Comparison of ENCODE assay signal across 10 cellular contexts in the genomic region with DNA sequence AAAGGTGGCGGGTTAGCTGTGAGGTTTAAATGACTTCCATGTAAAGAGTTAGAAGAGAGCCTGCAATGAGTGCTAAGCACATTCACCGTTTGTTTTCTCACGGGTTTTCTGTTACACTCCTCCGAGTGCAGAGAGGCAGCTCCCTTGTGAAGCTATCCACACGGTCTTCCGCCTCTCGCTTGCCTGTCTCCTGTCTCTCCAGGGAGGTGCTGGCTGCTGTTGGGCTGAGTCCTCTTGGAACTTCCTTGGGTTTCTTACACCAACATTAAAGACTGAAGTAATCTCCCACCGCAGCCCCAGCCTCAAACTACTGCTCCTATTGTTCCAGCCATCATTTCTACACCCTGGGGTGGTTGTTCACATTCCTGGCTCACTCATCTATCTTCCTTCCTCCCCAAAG. TPM values are rescaled to one million over a fixed set of nuclear protein-coding genes. Genes with fewer than 3 reads are reported as not detected.
A peak's percentile ranks its signal among the peaks of the same experiment; 100 is the strongest.
DNase-seq lines count a peak whose midpoint lies in the region; ATAC-seq and TF ChIP-seq lines count a peak whose summit lies in the region.
"Had no signal": no experiment of that assay in that cellular context is flagged by ENCODE, and none has a peak within 500 bp of the region (broad histone marks: within the 10 kb centered on the region; RNA-seq: fewer than 3 reads in every experiment).

No MANE protein-coding gene starts in this region.

- no peak for ATAC-seq in left lung
- ATAC-seq in HG02759 (IDR thresholded peaks at IDR 0.05; ENCODE audit: unreplicated experiment) = no peak
- no peak for ATAC-seq in left lobe of liver

- no peaks in the 10 kb centered on the region for H3K27me3 Mint-ChIP-seq in activated naive CD4-positive, alpha-beta T cell treated with anti-CD3 and anti-CD28 coated beads, Interleukin-2, amount 50 U/mL, for 24 hours
- H3K27me3 Mint-ChIP-seq in activated naive CD8-positive, alpha-beta T cell = no peaks in the 10 kb centered on the region

- WGBS in thyroid gland, 2 donors = 51 to 66% methylated on average over 8 of the region's 8 CpGs

- H3K9me3 ChIP-seq in left lung (no peaks in the 10 kb centered on the region), thyroid gland (no peaks in the 10 kb centered on the region)

- peak overlapping the region; percentile 92 for H3K27ac Mint-ChIP-seq in activated naive CD4-positive, alpha-beta T cell treated with anti-CD3 and anti-CD28 coated beads, Interleukin-2, amount 50 U/mL, for 24 hours
- H3K27ac Mint-ChIP-seq in activated naive CD8-positive, alpha-beta T cell = peak overlapping the region; percentile 96

- peak overlapping the region; percentile 8 to 94 for H3K27ac ChIP-seq in left lung
- H3K27ac ChIP-seq in thyroid gland = peak overlapping the region; percentile 4 to 92 (median 27)

- H3K4me3 ChIP-seq in left lung (no peak overlapping the region), thyroid gland (replicated peaks in 1 of 3) (no peak overlapping the region)

- H3K36me3 ChIP-seq in left lung = peaks cover 0 to 5% of the 10 kb centered on the region in 2 donors
- H3K36me3 ChIP-seq in thyroid gland = no peaks in the 10 kb centered on the region

- no peaks in the 10 kb centered on the region for H3K27me3 ChIP-seq in left lung
- H3K27me3 ChIP-seq in thyroid gland = no peaks in the 10 kb centered on the region

- peaks cover 4% of the 10 kb centered on the region for H3K9me3 Mint-ChIP-seq in activated naive CD4-positive, alpha-beta T cell treated with anti-CD3 and anti-CD28 coated beads, Interleukin-2, amount 50 U/mL, for 24 hours
- H3K9me3 Mint-ChIP-seq in activated naive CD8-positive, alpha-beta T cell (ENCODE audit: low read depth) = no peaks in the 10 kb centered on the region

- DNase-seq in activated naive CD4-positive, alpha-beta T cell treated with Interleukin-2 at 50 U/mL for 16 hours = no peak
- DNase-seq in left lung (no peak), thyroid gland (peak; percentile 33 to 43), OCI-M2 (lab: John Stamatoyannopoulos, UW; ENCODE audit: unreplicated experiment) (no peak), left lobe of liver (ENCODE audit: low spot score) (no peak)
- DNase-seq: DMS 273 treated with DMSO at 0.1 percent for 48 hours, NCI-H1105 treated with DMSO at 0.1 percent for 48 hours had no signal

- H3K36me3 Mint-ChIP-seq in activated naive CD4-positive, alpha-beta T cell treated with anti-CD3 and anti-CD28 coated beads, Interleukin-2, amount 50 U/mL, for 24 hours = peaks cover 10% of the 10 kb centered on the region
- peaks cover 3% of the 10 kb centered on the region for H3K36me3 Mint-ChIP-seq in activated naive CD8-positive, alpha-beta T cell

- no peak for TF ChIP-seq POLR2A in thyroid gland (IDR thresholded peaks at IDR 0.05)

- intact Hi-C loops in left lung (cut with DNase I) = no loop called here
- intact Hi-C loops in thyroid gland (cut with DNase I) = no loop called here

- H3K4me3 Mint-ChIP-seq in activated naive CD4-positive, alpha-beta T cell treated with anti-CD3 and anti-CD28 coated beads, Interleukin-2, amount 50 U/mL, for 24 hours = peak overlapping the region; percentile 45
- peak overlapping the region; percentile 81 for H3K4me3 Mint-ChIP-seq in activated naive CD8-positive, alpha-beta T cell

- peaks cover 100% of the 10 kb centered on the region for H3K4me1 Mint-ChIP-seq in activated naive CD4-positive, alpha-beta T cell treated with anti-CD3 and anti-CD28 coated beads, Interleukin-2, amount 50 U/mL, for 24 hours
- peaks cover 97% of the 10 kb centered on the region for H3K4me1 Mint-ChIP-seq in activated naive CD8-positive, alpha-beta T cell (ENCODE audit: low read depth)

- TF ChIP-seq CTCF in left lung (IDR thresholded peaks at IDR 0.05) = no peak
- TF ChIP-seq CTCF in thyroid gland (IDR thresholded peaks at IDR 0.05) = no peak

- H3K4me1 ChIP-seq in left lung = peaks cover 47 to 85% of the 10 kb centered on the region in 2 donors
- H3K4me1 ChIP-seq in thyroid gland = peaks cover 38 to 74% of the 10 kb centered on the region in 2 donors

RNA-seq across cellular contexts. Expression of a gene that starts 14.3 kb away (rescaled TPM):
- 10 to 100 TPM; 69.7 to 75.7 TPM for total RNA-seq in left lung
- 100 to 1,000 TPM; 102 to 123 (median 116) TPM for total RNA-seq in thyroid gland
- 19.6 TPM for total RNA-seq in left lobe of liver

RNA-seq across cellular contexts. Expression of a gene that starts 41.3 kb away (rescaled TPM):
- total RNA-seq in left lung = 10 to 100 TPM; 10.8 to 17.3 TPM
- 10 to 100 TPM; 19.8 to 32.4 (median 28.4) TPM for total RNA-seq in thyroid gland
- 6.7 TPM for total RNA-seq in left lobe of liver

Comparison
In these comparisons a context has a peak if more than half of its experiments do, and no peak if none do; other contexts are left out.
1. DNase-seq: peak in thyroid gland (2 of 2); none in activated naive CD4-positive, alpha-beta T cell treated with Interleukin-2 at 50 U/mL for 16 hours (single experiment), left lung (0 of 2), OCI-M2 (single experiment) and left lobe of liver (single experiment).